ENCODE assay signal across 14 cellular contexts in genomic region chr11:76596652-76597051, GRCh38.
"Had no signal": no experiment of that assay in that cellular context is flagged by ENCODE, and none has a peak within 500 bp of the region (broad histone marks: within the 10 kb centered on the region; RNA-seq: fewer than 3 reads in every experiment).

No MANE protein-coding gene starts in this region.

- H3K4me3 ChIP-seq: breast epithelium, uterus had no signal

- H3K27me3 Mint-ChIP-seq: activated naive CD8-positive, alpha-beta T cell had no signal

- H3K9me3 Mint-ChIP-seq: nephron had no signal

- H3K27ac ChIP-seq: breast epithelium, parathyroid adenoma, uterus had no signal

- H3K36me3 ChIP-seq: breast epithelium, uterus had no signal

- H3K79me2 ChIP-seq: parathyroid adenoma had no signal

- H3K4me3 Mint-ChIP-seq: activated CD4-positive, alpha-beta T cell treated with anti-CD3 and anti-CD28 coated beads for 36 hours; activated naive CD8-positive, alpha-beta T cell; immature natural killer cell; nephron had no signal

- H3K9me3 ChIP-seq: breast epithelium, uterus had no signal

- ATAC-seq: activated CD4-positive, alpha-beta T cell treated with anti-CD3 and anti-CD28 coated beads for 36 hours; left colon had no signal

- H2AFZ ChIP-seq: parathyroid adenoma had no signal

- H3K27me3 ChIP-seq: breast epithelium, uterus had no signal

- H3K9ac ChIP-seq: parathyroid adenoma had no signal

- H3K36me3 Mint-ChIP-seq: activated naive CD8-positive, alpha-beta T cell; immature natural killer cell had no signal

- H3K4me1 ChIP-seq: breast epithelium, parathyroid adenoma, uterus had no signal

- H3K27ac Mint-ChIP-seq: activated CD4-positive, alpha-beta T cell treated with anti-CD3 and anti-CD28 coated beads for 36 hours; activated naive CD8-positive, alpha-beta T cell; immature natural killer cell; nephron had no signal

- H3K4me1 Mint-ChIP-seq: immature natural killer cell had no signal

- DNase-seq: activated CD4-positive, alpha-beta T cell treated with anti-CD3 and anti-CD28 coated beads for 36 hours; activated effector memory CD4-positive, alpha-beta T cell treated with anti-CD3 and anti-CD28 coated beads, Interleukin-2, amount 50 U/mL, for 16 hours; activated T-cell treated with anti-CD3 and anti-CD28 coated beads, Interleukin-2, amount 50 U/mL, for 1 hour; anterior cingulate cortex; immature natural killer cell; left colon; mammary epithelial cell; SW 1271; T-helper 9 cell; uterus had no signal
